ENCODE assay signal across 8 cellular contexts in the genomic region with DNA sequence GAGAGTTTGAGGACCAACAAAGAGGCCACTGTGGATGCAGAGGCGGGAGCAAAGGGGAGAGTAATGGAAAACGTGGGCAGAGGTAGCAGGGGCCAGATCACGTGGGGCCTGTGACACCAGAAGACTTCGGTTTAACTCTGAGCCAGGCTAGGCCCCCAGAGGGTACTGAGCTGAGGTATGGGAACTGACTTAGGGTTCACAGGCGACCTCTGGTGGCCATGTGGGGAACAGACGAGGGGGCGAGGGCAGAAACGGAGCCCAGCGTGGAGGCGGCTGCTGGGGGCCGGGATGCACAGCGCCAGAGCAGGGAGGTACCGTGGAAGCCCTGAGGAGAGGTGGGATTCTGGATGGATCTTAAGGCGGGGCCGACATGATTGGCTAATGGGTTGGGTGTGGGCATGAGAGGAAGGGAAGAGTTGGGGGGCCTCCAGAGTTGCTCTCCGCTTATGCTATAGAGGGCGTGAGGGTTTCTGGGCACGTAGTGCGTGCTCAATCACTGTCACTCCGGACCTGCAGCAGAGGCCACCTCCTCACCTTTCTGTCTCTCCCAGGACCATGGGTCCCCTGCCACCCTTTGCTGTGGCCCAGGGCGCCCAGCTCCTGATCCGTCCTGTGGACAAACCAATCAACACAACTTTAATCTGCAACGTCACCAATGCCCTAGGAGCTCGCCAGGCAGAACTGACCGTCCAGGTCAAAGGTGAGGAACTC. TPM values are rescaled to one million over a fixed set of nuclear protein-coding genes. Genes with fewer than 3 reads are reported as not detected.
DNase-seq lines count a peak whose midpoint lies in the region; ATAC-seq and TF ChIP-seq lines count a peak whose summit lies in the region.

No MANE protein-coding gene starts in this region.

- no peak overlapping the region for H3K4me3 Mint-ChIP-seq in endothelial cell (ENCODE audit: unreplicated experiment)
- no peak overlapping the region for H3K4me3 Mint-ChIP-seq in naive thymus-derived CD4-positive, alpha-beta T cell
- H3K4me3 Mint-ChIP-seq in stimulated activated naive B cell treated with anti-CD40 and anti-IgM and Interleukin-4, amounts not matched to agents 10 μg/mL and 1 μg/mL and 100 μg/mL, for 72 hours, result peak overlapping the region in 1 of 2 donors; percentile 31

- H3K27ac ChIP-seq in naive thymus-derived CD4-positive, alpha-beta T cell (ENCODE audit: low read depth, low read length), result no peak overlapping the region

- CTCF ChIA-PET in naive thymus-derived CD4-positive, alpha-beta T cell (lab: Charles Lee), result interaction anchor here (0.6 to 2.9 kb wide), 8 partner anchors 9 to 372 kb away, joined by 3 to 13 read pairs (median 5); no protein-coding TSS in a partner anchor

- ATAC-seq in naive thymus-derived CD4-positive, alpha-beta T cell, result peak; percentile 67
- ATAC-seq in stimulated activated naive B cell treated with anti-CD40 and anti-IgM and Interleukin-4, amounts not matched to agents 10 μg/mL and 1 μg/mL and 100 μg/mL, for 72 hours (replicated peaks), result peak; percentile 66 to 75

- peaks cover 0 to 4% of the 10 kb centered on the region in 2 donors for H3K4me1 ChIP-seq in naive thymus-derived CD4-positive, alpha-beta T cell (ENCODE audit: control insufficient read depth in 2 of 2, insufficient read depth in 2 of 2, low read length in 2 of 2)

- no peak overlapping the region for H3K4me3 ChIP-seq in naive thymus-derived CD4-positive, alpha-beta T cell (ENCODE audit: low read length)

- no peaks in the 10 kb centered on the region for H3K4me1 Mint-ChIP-seq in endothelial cell (ENCODE audit: unreplicated experiment)
- peaks cover 6 to 13% (median 10%) of the 10 kb centered on the region in 7 donors for H3K4me1 Mint-ChIP-seq in naive thymus-derived CD4-positive, alpha-beta T cell
- H3K4me1 Mint-ChIP-seq in stimulated activated naive B cell treated with anti-CD40 and anti-IgM and Interleukin-4, amounts not matched to agents 10 μg/mL and 1 μg/mL and 100 μg/mL, for 72 hours, result peaks cover 13 to 24% of the 10 kb centered on the region in 2 donors

- H3K36me3 ChIP-seq in naive thymus-derived CD4-positive, alpha-beta T cell (ENCODE audit: control insufficient read depth in 2 of 3, insufficient read depth in 3 of 3, low read length in 3 of 3), result no peaks in the 10 kb centered on the region

- H3K9me3 ChIP-seq in naive thymus-derived CD4-positive, alpha-beta T cell (ENCODE audit: control insufficient read depth in 2 of 3, low read length in 3 of 3), result no peaks in the 10 kb centered on the region

- peaks cover 28% of the 10 kb centered on the region for H3K36me3 Mint-ChIP-seq in endothelial cell (ENCODE audit: low read depth, unreplicated experiment)
- peaks cover 0 to 1% (median 0%) of the 10 kb centered on the region in 5 donors for H3K36me3 Mint-ChIP-seq in naive thymus-derived CD4-positive, alpha-beta T cell
- H3K36me3 Mint-ChIP-seq in stimulated activated naive B cell treated with anti-CD40 and anti-IgM and Interleukin-4, amounts not matched to agents 10 μg/mL and 1 μg/mL and 100 μg/mL, for 72 hours, result peaks cover 0 to 3% of the 10 kb centered on the region in 2 donors

- peaks cover 6% of the 10 kb centered on the region for H3K27me3 Mint-ChIP-seq in endothelial cell (ENCODE audit: unreplicated experiment)
- H3K27me3 Mint-ChIP-seq in naive thymus-derived CD4-positive, alpha-beta T cell, result no peaks in the 10 kb centered on the region
- H3K27me3 Mint-ChIP-seq in stimulated activated naive B cell treated with anti-CD40 and anti-IgM and Interleukin-4, amounts not matched to agents 10 μg/mL and 1 μg/mL and 100 μg/mL, for 72 hours, result no peaks in the 10 kb centered on the region

- TF ChIP-seq CTCF in endothelial cell (IDR thresholded peaks at IDR 0.05; ENCODE audit: unreplicated experiment), result peak; percentile 86

- peak; percentile 65 for DNase-seq in SIG-M5 treated with dmso at 0.1 percent for 504 hours (lab: John Stamatoyannopoulos, UW; ENCODE audit: unreplicated experiment)
- DNase-seq in SIG-M5 (lab: John Stamatoyannopoulos, UW), result no peak
- DNase-seq in NCI-H748 treated with DMSO at 0.1 percent for 48 hours (lab: John Stamatoyannopoulos, UW), result peak; percentile 35
- DNase-seq in activated CD8-positive, alpha-beta memory T cell treated with anti-CD3 and anti-CD28 coated beads for 1 hour (ENCODE audit: extremely low read depth in 1 of 2, low read depth in 1 of 2), result peak; percentile 37 to 54
- peak; percentile 82 for DNase-seq in endothelial cell (ENCODE audit: low spot score)
- DNase-seq in naive thymus-derived CD4-positive, alpha-beta T cell, result peak; percentile 10 to 69 (median 57)
- peak; percentile 59 for DNase-seq in stimulated activated naive B cell treated with anti-CD40 and anti-IgM and Interleukin-4, amounts not matched to agents 10 μg/mL and 1 μg/mL and 100 μg/mL, for 72 hours
- DNase-seq in cerebellar nuclear complex (lab: John Stamatoyannopoulos, UW), result no peak

- H3K27me3 ChIP-seq in naive thymus-derived CD4-positive, alpha-beta T cell (ENCODE audit: control insufficient read depth in 2 of 2, insufficient read depth in 2 of 2, low read length in 2 of 2), result no peaks in the 10 kb centered on the region

- intact Hi-C loops in naive thymus-derived CD4-positive, alpha-beta T cell (cut with micrococcal nuclease), result loop anchor here (1.0 to 10.0 kb wide), 4 partner anchors 69 to 187 kb away; a partner anchor contains a TSS

- POLR2A ChIA-PET in naive thymus-derived CD4-positive, alpha-beta T cell (lab: Charles Lee), result no interaction called here

- H3K9me3 Mint-ChIP-seq in endothelial cell (ENCODE audit: unreplicated experiment), result peaks cover 3% of the 10 kb centered on the region
- H3K9me3 Mint-ChIP-seq in naive thymus-derived CD4-positive, alpha-beta T cell, result peaks cover 0 to 2% (median 0%) of the 10 kb centered on the region in 11 donors
- peaks cover 0 to 2% of the 10 kb centered on the region in 2 donors for H3K9me3 Mint-ChIP-seq in stimulated activated naive B cell treated with anti-CD40 and anti-IgM and Interleukin-4, amounts not matched to agents 10 μg/mL and 1 μg/mL and 100 μg/mL, for 72 hours

- no peak overlapping the region for H3K27ac Mint-ChIP-seq in endothelial cell (ENCODE audit: unreplicated experiment)
- H3K27ac Mint-ChIP-seq in naive thymus-derived CD4-positive, alpha-beta T cell, result peak overlapping the region in 1 of 9 donors; percentile 55
- H3K27ac Mint-ChIP-seq in stimulated activated naive B cell treated with anti-CD40 and anti-IgM and Interleukin-4, amounts not matched to agents 10 μg/mL and 1 μg/mL and 100 μg/mL, for 72 hours, result peak overlapping the region; percentile 56

RNA-seq across cellular contexts. Expression of a gene that starts 13.7 kb away (rescaled TPM):
- total RNA-seq in endothelial cell (ENCODE audit: unreplicated experiment), result 14.8 TPM
- total RNA-seq in naive thymus-derived CD4-positive, alpha-beta T cell, result 1 to 10 TPM; 3.3 to 8.4 (median 4.3) TPM
- polyA plus RNA-seq in naive thymus-derived CD4-positive, alpha-beta T cell, result 1 to 10 TPM in 1 of 2 donors, under 1 TPM in 1; 0.87 to 1.2 TPM

RNA-seq across cellular contexts. Expression of a gene that starts 13.9 kb away (rescaled TPM):
- total RNA-seq in endothelial cell (ENCODE audit: unreplicated experiment), result 3.7 TPM
- total RNA-seq in naive thymus-derived CD4-positive, alpha-beta T cell, result 1 to 10 TPM in 4 of 5 experiments, under 1 TPM in 1; 0.63 to 3.4 (median 2.1) TPM
- polyA plus RNA-seq in naive thymus-derived CD4-positive, alpha-beta T cell, result not detected

RNA-seq across cellular contexts. Expression of a gene that starts 41.6 kb away (rescaled TPM):
- total RNA-seq in endothelial cell (ENCODE audit: unreplicated experiment), result not detected
- not detected for total RNA-seq in naive thymus-derived CD4-positive, alpha-beta T cell
- not detected for polyA plus RNA-seq in naive thymus-derived CD4-positive, alpha-beta T cell

RNA-seq across cellular contexts. Expression of a gene that starts 44.0 kb away (rescaled TPM):
- not detected for total RNA-seq in endothelial cell (ENCODE audit: unreplicated experiment)
- not detected for total RNA-seq in naive thymus-derived CD4-positive, alpha-beta T cell
- polyA plus RNA-seq in naive thymus-derived CD4-positive, alpha-beta T cell, result not detected

Comparison
In these comparisons a context has a peak if more than half of its experiments do, and no peak if none do; other contexts are left out.
1. DNase-seq: peak in SIG-M5 treated with dmso at 0.1 percent for 504 hours (single experiment), NCI-H748 treated with DMSO at 0.1 percent for 48 hours (single experiment), activated CD8-positive, alpha-beta memory T cell treated with anti-CD3 and anti-CD28 coated beads for 1 hour (2 of 2), endothelial cell (single experiment), naive thymus-derived CD4-positive, alpha-beta T cell (9 of 9) and stimulated activated naive B cell treated with anti-CD40 and anti-IgM and Interleukin-4, amounts not matched to agents 10 μg/mL and 1 μg/mL and 100 μg/mL, for 72 hours (single experiment); none in SIG-M5 (single experiment) and cerebellar nuclear complex (0 of 2).